Comparison of ENCODE assay signal across 8 cellular contexts in genomic region chr6:14121936-14122344, GRCh38. TPM values are rescaled to one million over a fixed set of nuclear protein-coding genes. Genes with fewer than 3 reads are reported as not detected.
DNase-seq lines count a peak whose midpoint lies in the region; ATAC-seq and TF ChIP-seq lines count a peak whose summit lies in the region.

No MANE protein-coding gene starts in this region.

- intact Hi-C loops in posterior cingulate gyrus (cut with DNase I): loop anchor here (10.0 kb wide), 1 partner anchor 1503 kb away; no protein-coding TSS in a partner anchor

- TF ChIP-seq EP300 in tibial nerve (IDR thresholded peaks at IDR 0.05): peak; percentile 88 to 93

- H3K27ac Mint-ChIP-seq in activated T-helper 17 cell treated with anti-CD3 and anti-CD28 coated beads, Interleukin-2, amount 50 U/mL, for 72 hours: peak overlapping the region; percentile 74

- peaks cover 92% of the 10 kb centered on the region for H3K36me3 Mint-ChIP-seq in activated T-helper 17 cell treated with anti-CD3 and anti-CD28 coated beads, Interleukin-2, amount 50 U/mL, for 72 hours (ENCODE audit: low read depth)

- peaks cover 58% of the 10 kb centered on the region for H3K4me1 Mint-ChIP-seq in activated T-helper 17 cell treated with anti-CD3 and anti-CD28 coated beads, Interleukin-2, amount 50 U/mL, for 72 hours

- DNase-seq in CD1c-positive myeloid dendritic cell (ENCODE audit: extremely low spot score): peak; percentile 96
- DNase-seq in tibial nerve (ENCODE audit: low spot score in 2 of 2): peak in 1 of 2 donors; percentile 29
- no peak for DNase-seq in posterior cingulate gyrus
- no peak for DNase-seq in central memory CD4-positive, alpha-beta T cell
- no peak for DNase-seq in NCI-H2227 treated with DMSO at 0.1 percent for 48 hours (lab: John Stamatoyannopoulos, UW)

- H3K9me3 Mint-ChIP-seq in activated T-helper 17 cell treated with anti-CD3 and anti-CD28 coated beads, Interleukin-2, amount 50 U/mL, for 72 hours: no peaks in the 10 kb centered on the region

- H3K36me3 ChIP-seq in tibial nerve: no peaks in the 10 kb centered on the region

- no peak overlapping the region for H3K4me3 ChIP-seq in tibial nerve

- H3K4me3 Mint-ChIP-seq in activated T-helper 17 cell treated with anti-CD3 and anti-CD28 coated beads, Interleukin-2, amount 50 U/mL, for 72 hours: peak overlapping the region; percentile 99

- H3K27me3 Mint-ChIP-seq in activated T-helper 17 cell treated with anti-CD3 and anti-CD28 coated beads, Interleukin-2, amount 50 U/mL, for 72 hours: no peaks in the 10 kb centered on the region

- H3K27ac ChIP-seq in tibial nerve: peak overlapping the region in 2 of 4 donors; percentile 7 to 36

- TF ChIP-seq CTCF in tibial nerve (IDR thresholded peaks at IDR 0.05): no peak

- ATAC-seq in GM19328 (IDR thresholded peaks at IDR 0.05; ENCODE audit: unreplicated experiment) (peak; percentile 49), HG03342 (IDR thresholded peaks at IDR 0.05; ENCODE audit: unreplicated experiment) (peak; percentile 64)
- peak; percentile 88 for ATAC-seq in activated T-helper 17 cell treated with anti-CD3 and anti-CD28 coated beads, Interleukin-2, amount 50 U/mL, for 72 hours (replicated peaks)

- WGBS in tibial nerve, 2 donors: 79 to 82% methylated on average over 4 of the region's 4 CpGs

- no peaks in the 10 kb centered on the region for H3K9me3 ChIP-seq in tibial nerve

- no peaks in the 10 kb centered on the region for H3K27me3 ChIP-seq in tibial nerve

- peaks cover 0 to 45% (median 15%) of the 10 kb centered on the region in 4 donors for H3K4me1 ChIP-seq in tibial nerve

- no peak for TF ChIP-seq POLR2A in tibial nerve (IDR thresholded peaks at IDR 0.05)

RNA-seq across cellular contexts. Expression of gene CD83, which starts 4.4 kb away (rescaled TPM):
- total RNA-seq in activated T-helper 17 cell treated with anti-CD3 and anti-CD28 coated beads, Interleukin-2, amount 50 U/mL, for 72 hours: 10 to 100 TPM; 12.3 to 14.9 TPM
- total RNA-seq in tibial nerve: 1 to 10 TPM; 2.1 to 5.3 (median 3.7) TPM
